In the genomic region with DNA sequence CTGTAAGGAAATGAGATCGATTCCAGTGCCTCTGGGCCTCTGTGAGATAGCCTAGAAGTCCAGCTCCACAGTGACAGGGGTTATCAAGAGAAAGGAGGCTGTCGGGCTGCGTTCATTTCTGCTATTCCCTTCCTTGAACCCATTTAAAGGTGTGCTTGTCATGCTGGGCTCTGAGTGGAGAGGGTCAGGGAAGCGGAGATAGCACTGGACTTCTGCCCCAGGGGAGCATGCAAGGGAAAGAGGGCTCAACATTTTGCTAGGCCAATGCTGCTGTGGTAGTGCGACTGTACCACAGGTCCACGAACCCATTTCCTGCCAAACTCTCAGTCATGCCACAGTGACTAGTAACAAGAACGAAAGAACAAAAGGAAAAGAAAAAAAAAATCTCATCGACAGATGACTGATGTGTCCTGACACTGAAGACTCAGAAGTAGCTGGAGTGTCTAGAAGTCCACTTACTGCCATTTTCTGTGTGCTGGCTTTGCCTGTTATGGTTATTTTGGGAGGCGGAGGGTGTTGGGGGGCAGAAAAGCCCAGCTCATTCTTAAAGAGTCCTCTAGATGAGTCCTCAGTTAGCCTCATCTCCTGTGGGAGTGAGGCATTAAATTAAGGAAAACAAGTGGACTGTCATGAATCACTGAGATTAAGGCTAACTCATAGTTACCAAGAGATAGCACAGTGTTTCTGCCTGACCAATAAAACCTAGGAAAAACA, we compare ENCODE assay signal across 8 cellular contexts. TPM values are rescaled to one million over a fixed set of nuclear protein-coding genes. Genes with fewer than 3 reads are reported as not detected.
DNase-seq lines count a peak whose midpoint lies in the region; TF ChIP-seq lines count a peak whose summit lies in the region.

No MANE protein-coding gene starts in this region.

- H3K4me3 ChIP-seq in coronary artery: peak overlapping the region; percentile 27

- CTCF ChIA-PET in RWPE1 (lab: Yijun Ruan, JAX): no interaction called here

- peak; percentile 38 for DNase-seq in stimulated activated CD4-positive, alpha-beta T cell treated with anti-CD3 and anti-CD28 coated beads, Interleukin-12 subunit alpha, Interleukin-12 subunit beta, amount 100 ng/mL, for 48 hours (ENCODE audit: low read depth in 2 of 3, low spot score in 1 of 3)
- no peak for DNase-seq in stimulated activated CD4-positive, alpha-beta T cell treated with anti-CD3 and anti-CD28 coated beads, Interleukin-12 subunit alpha, Interleukin-12 subunit beta, amount 100 ng/mL, for 4 hours
- DNase-seq in RPMI7951 (ENCODE audit: low read depth): peak; percentile 42
- no peak for DNase-seq in coronary artery (ENCODE audit: low spot score)
- DNase-seq in renal cortical epithelial cell (ENCODE audit: low read depth): peak; percentile 51
- no peak for DNase-seq in SKM-1 (lab: John Stamatoyannopoulos, UW; ENCODE audit: unreplicated experiment)
- DNase-seq in NCI-H1092 (lab: John Stamatoyannopoulos, UW): no peak
- no peak for DNase-seq in RWPE1 (ENCODE audit: low spot score)

- H3K27ac ChIP-seq in coronary artery (peak overlapping the region in 1 of 2 donors; percentile 49), RWPE1 (no peak overlapping the region)

- POLR2A ChIA-PET in RWPE1 (lab: Yijun Ruan, JAX; ENCODE audit: low non-redundant PET): no interaction called here

- no peak for TF ChIP-seq CTCF in coronary artery (IDR thresholded peaks at IDR 0.05)
- no peak for TF ChIP-seq CTCF in RWPE1 (conservative IDR thresholded peaks at IDR 0.05; ENCODE audit: low read depth)

RNA-seq across cellular contexts. Expression of a gene that starts 8.1 kb away (rescaled TPM):
- 8.1 and 11.5 TPM in 2 replicates for total RNA-seq in RPMI7951 (2014; rRNA removed; shearing (Covaris generic))
- total RNA-seq in renal cortical epithelial cell: 86.7 and 131 TPM in 2 replicates

Comparison
In these comparisons a context has a peak if more than half of its experiments do, and no peak if none do; other contexts are left out.
1. DNase-seq: peak in stimulated activated CD4-positive, alpha-beta T cell treated with anti-CD3 and anti-CD28 coated beads, Interleukin-12 subunit alpha, Interleukin-12 subunit beta, amount 100 ng/mL, for 48 hours (3 of 3), RPMI7951 (single experiment) and renal cortical epithelial cell (single experiment); none in stimulated activated CD4-positive, alpha-beta T cell treated with anti-CD3 and anti-CD28 coated beads, Interleukin-12 subunit alpha, Interleukin-12 subunit beta, amount 100 ng/mL, for 4 hours (single experiment), coronary artery (single experiment), SKM-1 (single experiment), NCI-H1092 (single experiment) and RWPE1 (single experiment).